Comparison of ENCODE assay signal across 13 cellular contexts in the genomic region with DNA sequence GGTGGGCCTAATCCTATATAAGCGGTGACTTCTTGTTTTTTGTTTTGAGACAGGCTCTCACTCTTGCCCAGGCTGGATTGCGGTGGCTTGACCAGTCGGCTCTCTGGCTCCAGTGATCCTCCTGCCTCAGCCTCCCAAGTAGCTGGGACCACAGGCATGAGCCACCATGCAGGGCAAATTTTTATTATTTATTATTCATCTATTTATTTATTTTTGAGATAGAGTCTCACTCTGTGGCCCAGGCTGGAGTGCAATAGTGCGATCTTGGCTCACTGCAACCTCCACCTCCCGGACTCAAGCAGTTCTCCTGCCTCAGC. TPM values are rescaled to one million over a fixed set of nuclear protein-coding genes. Genes with fewer than 3 reads are reported as not detected.
DNase-seq lines count a peak whose midpoint lies in the region; ATAC-seq lines count a peak whose summit lies in the region.
"Had no signal": no experiment of that assay in that cellular context is flagged by ENCODE, and none has a peak within 500 bp of the region (broad histone marks: within the 10 kb centered on the region; RNA-seq: fewer than 3 reads in every experiment).

No MANE protein-coding gene starts in this region.

- no peaks in the 10 kb centered on the region for H4K20me1 ChIP-seq in GM23248 (ENCODE audit: insufficient read depth)

- no peaks in the 10 kb centered on the region for H3K27me3 ChIP-seq in GM23248 (replicated peaks; ENCODE audit: insufficient read depth)

- CTCF ChIA-PET in activated CD4-positive, alpha-beta T cell treated with anti-CD3 and anti-CD28 coated beads, Interleukin-2, amount 10 ng/mL, durations not matched to agents 7 days and 5 days (lab: Charles Lee): interaction anchor here (0.7 to 2.6 kb wide), 3 partner anchors 9 to 60 kb away, joined by 3 to 10 read pairs (median 3); no protein-coding TSS in a partner anchor

- no peak overlapping the region for H3K9ac ChIP-seq in GM23248

- H3K36me3 ChIP-seq in GM23248 (ENCODE audit: low read depth): no peaks in the 10 kb centered on the region

- no peak overlapping the region for H3K4me2 ChIP-seq in GM23248 (ENCODE audit: unreplicated experiment)

- H3K9me3 ChIP-seq in GM23248 (ENCODE audit: low read depth): no peaks in the 10 kb centered on the region
- H3K9me3 ChIP-seq: lower lobe of right lung had no signal

- intact Hi-C loops in activated CD4-positive, alpha-beta T cell treated with anti-CD3 and anti-CD28 coated beads, Interleukin-2, amount 10 ng/mL, durations not matched to agents 24 days and 14 days (cut with micrococcal nuclease): loop anchor here (10.0 kb wide), 2 partner anchors 261 to 421 kb away; a partner anchor contains a TSS

- H3K79me2 ChIP-seq in GM23248 (ENCODE audit: insufficient read depth): no peaks in the 10 kb centered on the region

- H3K9me2 ChIP-seq in GM23248 (ENCODE audit: insufficient read depth): no peaks in the 10 kb centered on the region

- in situ Hi-C loops in GM23248 (cut with MboI): no loop called here

- ATAC-seq in activated T-helper 17 cell treated with anti-CD3 and anti-CD28 coated beads, Interleukin-2, amount 50 U/mL, for 72 hours (replicated peaks): no peak
- no peak for ATAC-seq in GM19351 (IDR thresholded peaks at IDR 0.05; ENCODE audit: unreplicated experiment)
- no peak for ATAC-seq in HG03196 (IDR thresholded peaks at IDR 0.05; ENCODE audit: unreplicated experiment)
- ATAC-seq: lower lobe of right lung had no signal

- H3K4me1 ChIP-seq in GM23248 (ENCODE audit: insufficient read depth): peaks cover 17% of the 10 kb centered on the region

- H3K27ac ChIP-seq in GM23248 (peak overlapping the region; percentile 91), skin epidermis (peak overlapping the region in 11 of 21 experiments; percentile 70 to 89 (median 81))

- H3K27me3 Mint-ChIP-seq in activated CD4-positive, alpha-beta T cell treated with anti-CD3 and anti-CD28 coated beads, Interleukin-2, amount 10 ng/mL, durations not matched to agents 24 days and 14 days: no peaks in the 10 kb centered on the region
- no peaks in the 10 kb centered on the region for H3K27me3 Mint-ChIP-seq in activated CD4-positive, alpha-beta T cell treated with anti-CD3 and anti-CD28 coated beads, Interleukin-2, amount 10 ng/mL, durations not matched to agents 7 days and 5 days
- no peaks in the 10 kb centered on the region for H3K27me3 Mint-ChIP-seq in activated T-helper 17 cell treated with anti-CD3 and anti-CD28 coated beads, Interleukin-2, amount 50 U/mL, for 72 hours

- no peaks in the 10 kb centered on the region for H3K36me3 Mint-ChIP-seq in activated CD4-positive, alpha-beta T cell treated with anti-CD3 and anti-CD28 coated beads, Interleukin-2, amount 10 ng/mL, durations not matched to agents 24 days and 14 days (ENCODE audit: low read depth)
- H3K36me3 Mint-ChIP-seq in activated CD4-positive, alpha-beta T cell treated with anti-CD3 and anti-CD28 coated beads, Interleukin-2, amount 10 ng/mL, durations not matched to agents 7 days and 5 days (ENCODE audit: low read depth): no peaks in the 10 kb centered on the region
- peaks cover 31% of the 10 kb centered on the region for H3K36me3 Mint-ChIP-seq in activated T-helper 17 cell treated with anti-CD3 and anti-CD28 coated beads, Interleukin-2, amount 50 U/mL, for 72 hours (ENCODE audit: low read depth)

- H3K4me3 Mint-ChIP-seq in activated CD4-positive, alpha-beta T cell treated with anti-CD3 and anti-CD28 coated beads, Interleukin-2, amount 10 ng/mL, durations not matched to agents 24 days and 14 days: no peak overlapping the region
- no peak overlapping the region for H3K4me3 Mint-ChIP-seq in activated CD4-positive, alpha-beta T cell treated with anti-CD3 and anti-CD28 coated beads, Interleukin-2, amount 10 ng/mL, durations not matched to agents 7 days and 5 days
- H3K4me3 Mint-ChIP-seq in activated T-helper 17 cell treated with anti-CD3 and anti-CD28 coated beads, Interleukin-2, amount 50 U/mL, for 72 hours: peak overlapping the region; percentile 92

- peak overlapping the region; percentile 95 for H3K27ac Mint-ChIP-seq in activated CD4-positive, alpha-beta T cell treated with anti-CD3 and anti-CD28 coated beads, Interleukin-2, amount 10 ng/mL, durations not matched to agents 24 days and 14 days
- no peak overlapping the region for H3K27ac Mint-ChIP-seq in activated CD4-positive, alpha-beta T cell treated with anti-CD3 and anti-CD28 coated beads, Interleukin-2, amount 10 ng/mL, durations not matched to agents 7 days and 5 days
- peak overlapping the region; percentile 97 for H3K27ac Mint-ChIP-seq in activated T-helper 17 cell treated with anti-CD3 and anti-CD28 coated beads, Interleukin-2, amount 50 U/mL, for 72 hours

- WGBS in GM23248 (ENCODE audit: low coverage in 1 of 2, low lambda C conversion rate in 2 of 2, missing lambda C conversion rate in 2 of 2), 2 experiments: 96 to 98% methylated on average over 5 of the region's 5 CpGs

- POLR2A ChIA-PET in activated CD4-positive, alpha-beta T cell treated with anti-CD3 and anti-CD28 coated beads, Interleukin-2, amount 10 ng/mL, durations not matched to agents 7 days and 5 days (lab: Charles Lee): no interaction called here

- H3K4me3 ChIP-seq in GM23248: no peak overlapping the region
- no peak overlapping the region for H3K4me3 ChIP-seq in skin epidermis
- H3K4me3 ChIP-seq: lower lobe of right lung had no signal

- peaks cover 62% of the 10 kb centered on the region for H3K4me1 Mint-ChIP-seq in activated CD4-positive, alpha-beta T cell treated with anti-CD3 and anti-CD28 coated beads, Interleukin-2, amount 10 ng/mL, durations not matched to agents 24 days and 14 days
- H3K4me1 Mint-ChIP-seq in activated CD4-positive, alpha-beta T cell treated with anti-CD3 and anti-CD28 coated beads, Interleukin-2, amount 10 ng/mL, durations not matched to agents 7 days and 5 days: peaks cover 76% of the 10 kb centered on the region
- H3K4me1 Mint-ChIP-seq in activated T-helper 17 cell treated with anti-CD3 and anti-CD28 coated beads, Interleukin-2, amount 50 U/mL, for 72 hours: peaks cover 32% of the 10 kb centered on the region

- DNase-seq in activated CD4-positive, alpha-beta T cell treated with anti-CD3 and anti-CD28 coated beads, Interleukin-2, amount 10 ng/mL, durations not matched to agents 24 days and 14 days: no peak
- no peak for DNase-seq in activated CD4-positive, alpha-beta T cell treated with anti-CD3 and anti-CD28 coated beads, Interleukin-2, amount 10 ng/mL, durations not matched to agents 7 days and 5 days
- no peak for DNase-seq in GM23248
- no peak for DNase-seq in NCI-H2029 (lab: John Stamatoyannopoulos, UW)
- DNase-seq: activated effector memory CD4-positive, alpha-beta T cell treated with anti-CD3 and anti-CD28 coated beads, Interleukin-2, amount 50 U/mL, for 16 hours; cerebellar nuclear complex; lower lobe of right lung; NCI-H1436; stimulated activated CD4-positive, alpha-beta T cell treated with anti-CD3 and anti-CD28 coated beads, Interleukin-2, amount 100 ng/mL, for 48 hours had no signal

- H2AFZ ChIP-seq in GM23248: no peak overlapping the region

- H3F3A ChIP-seq in GM23248 (ENCODE audit: insufficient read depth): peaks cover 31% of the 10 kb centered on the region

- H3K9me3 Mint-ChIP-seq in activated CD4-positive, alpha-beta T cell treated with anti-CD3 and anti-CD28 coated beads, Interleukin-2, amount 10 ng/mL, durations not matched to agents 24 days and 14 days: no peaks in the 10 kb centered on the region
- H3K9me3 Mint-ChIP-seq in activated CD4-positive, alpha-beta T cell treated with anti-CD3 and anti-CD28 coated beads, Interleukin-2, amount 10 ng/mL, durations not matched to agents 7 days and 5 days: no peaks in the 10 kb centered on the region
- H3K9me3 Mint-ChIP-seq in activated T-helper 17 cell treated with anti-CD3 and anti-CD28 coated beads, Interleukin-2, amount 50 U/mL, for 72 hours: no peaks in the 10 kb centered on the region

RNA-seq across cellular contexts. Expression of a gene that starts 4.7 kb away (rescaled TPM):
- 238 and 264 TPM in 2 replicates for total RNA-seq in activated CD4-positive, alpha-beta T cell treated with anti-CD3 and anti-CD28 coated beads, Interleukin-2, amount 10 ng/mL, durations not matched to agents 24 days and 14 days
- total RNA-seq in activated CD4-positive, alpha-beta T cell treated with anti-CD3 and anti-CD28 coated beads, Interleukin-2, amount 10 ng/mL, durations not matched to agents 7 days and 5 days: 100 to 1,000 TPM; 579 to 602 TPM
- total RNA-seq in GM23248 (2014; rRNA removed; shearing (Covaris generic)): 45.0 and 62.3 TPM in 2 replicates
- polyA plus RNA-seq in GM23248 (2016; fragmentation: Nextera tagmentation; extraction: Ambion mirVana): 16.7 and 18.8 TPM in 2 replicates
- 1,000 to 10,000 TPM; 1,022 to 1,405 TPM for total RNA-seq in activated T-helper 17 cell treated with anti-CD3 and anti-CD28 coated beads, Interleukin-2, amount 50 U/mL, for 72 hours

RNA-seq across cellular contexts. Expression of a gene that starts 35.8 kb away (rescaled TPM):
- total RNA-seq in activated CD4-positive, alpha-beta T cell treated with anti-CD3 and anti-CD28 coated beads, Interleukin-2, amount 10 ng/mL, durations not matched to agents 24 days and 14 days: 4.3 and 6.2 TPM in 2 replicates
- 1 to 10 TPM; 5.9 to 6.1 TPM for total RNA-seq in activated CD4-positive, alpha-beta T cell treated with anti-CD3 and anti-CD28 coated beads, Interleukin-2, amount 10 ng/mL, durations not matched to agents 7 days and 5 days
- 13.9 and 16.3 TPM in 2 replicates for total RNA-seq in GM23248 (2014; rRNA removed; shearing (Covaris generic))
- polyA plus RNA-seq in GM23248 (2016; fragmentation: Nextera tagmentation; extraction: Ambion mirVana): 11.4 and 11.9 TPM in 2 replicates
- 10 to 100 TPM; 23.5 to 37.3 TPM for total RNA-seq in activated T-helper 17 cell treated with anti-CD3 and anti-CD28 coated beads, Interleukin-2, amount 50 U/mL, for 72 hours

RNA-seq across cellular contexts. Expression of a gene that starts 35.9 kb away (rescaled TPM):
- total RNA-seq in activated CD4-positive, alpha-beta T cell treated with anti-CD3 and anti-CD28 coated beads, Interleukin-2, amount 10 ng/mL, durations not matched to agents 24 days and 14 days: 20.5 and 22.5 TPM in 2 replicates
- 10 to 100 TPM; 31.5 to 34.3 TPM for total RNA-seq in activated CD4-positive, alpha-beta T cell treated with anti-CD3 and anti-CD28 coated beads, Interleukin-2, amount 10 ng/mL, durations not matched to agents 7 days and 5 days
- total RNA-seq in GM23248 (2014; rRNA removed; shearing (Covaris generic)): 21.2 and 35.2 TPM in 2 replicates
- 63.5 and 69.8 TPM in 2 replicates for polyA plus RNA-seq in GM23248 (2016; fragmentation: Nextera tagmentation; extraction: Ambion mirVana)
- total RNA-seq in activated T-helper 17 cell treated with anti-CD3 and anti-CD28 coated beads, Interleukin-2, amount 50 U/mL, for 72 hours: 10 to 100 TPM; 45.7 to 63.6 TPM
